In the genomic region with DNA sequence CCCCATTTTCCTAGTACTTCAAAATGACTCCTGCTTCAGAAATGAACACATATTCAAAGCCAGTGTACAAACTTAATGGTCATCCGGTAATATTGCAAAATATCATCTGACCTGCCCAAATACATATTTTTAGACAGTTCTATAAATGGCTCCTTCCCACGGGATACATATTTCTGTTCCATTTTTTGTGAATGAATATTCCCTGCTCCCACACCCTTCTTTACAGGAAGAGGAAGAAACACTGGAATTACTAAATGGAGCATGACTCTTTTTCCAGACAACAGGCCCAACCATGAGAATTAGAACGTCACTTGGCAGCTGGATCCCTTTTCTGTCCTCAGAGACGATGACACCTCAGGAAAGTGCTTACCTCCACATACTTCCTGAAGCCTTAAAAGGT, we compare ENCODE assay signal across 12 cellular contexts. TPM values are rescaled to one million over a fixed set of nuclear protein-coding genes. Genes with fewer than 3 reads are reported as not detected.
DNase-seq lines count a peak whose midpoint lies in the region; ATAC-seq and TF ChIP-seq lines count a peak whose summit lies in the region.
"Had no signal": no experiment of that assay in that cellular context is flagged by ENCODE, and none has a peak within 500 bp of the region (broad histone marks: within the 10 kb centered on the region; RNA-seq: fewer than 3 reads in every experiment).

No MANE protein-coding gene starts in this region.

- no peak for ATAC-seq in activated naive CD8-positive, alpha-beta T cell treated with anti-CD3 and anti-CD28 coated beads, Interleukin-2, amount 50 U/mL, for 24 hours
- ATAC-seq in HG02610 (IDR thresholded peaks at IDR 0.05; ENCODE audit: unreplicated experiment) = no peak
- ATAC-seq: stimulated activated naive CD8-positive, alpha-beta T cell treated with anti-CD3 and anti-CD28 coated beads, Interleukin-15, Interleukin-2, amounts not matched to agents 100 U/mL and 50 U/mL, for 24 hours had no signal

- no peak for DNase-seq in activated naive CD8-positive, alpha-beta T cell treated with anti-CD3 and anti-CD28 coated beads, Interleukin-2, amount 50 U/mL, for 24 hours
- no peak for DNase-seq in activated naive CD8-positive, alpha-beta T cell treated with anti-CD3 and anti-CD28 coated beads for 36 hours
- DNase-seq in epithelial cell of esophagus (ENCODE audit: low read depth) (peak; percentile 92), mesothelial cell of epicardium (ENCODE audit: low spot score in 2 of 2, unreplicated experiment in 2 of 2) (no peak), BE2C (no peak), epidermal melanocyte (ENCODE audit: insufficient read length, low spot score) (no peak), activated gamma-delta T cell treated with Interleukin-2 at 50 U/mL for 16 hours (no peak)
- DNase-seq: activated CD4-positive, alpha-beta T cell treated with anti-CD3 and anti-CD28 coated beads, Interleukin-2, amount 10 ng/mL, durations not matched to agents 7 days and 5 days; stimulated activated naive CD8-positive, alpha-beta T cell treated with anti-CD3 and anti-CD28 coated beads, Interleukin-15, Interleukin-2, amounts not matched to agents 100 U/mL and 50 U/mL, for 24 hours had no signal

- no peaks in the 10 kb centered on the region; the same call in 1 of the 2 replicates for H3K4me1 ChIP-seq in BE2C

- no peak for TF ChIP-seq CTCF in epithelial cell of esophagus (IDR thresholded peaks at IDR 0.05; ENCODE audit: insufficient read depth, low read depth, low read length, missing control alignments)
- TF ChIP-seq CTCF in mesothelial cell of epicardium (IDR thresholded peaks at IDR 0.05; ENCODE audit: unreplicated experiment) = no peak
- no peak for TF ChIP-seq CTCF in BE2C (IDR thresholded peaks at IDR 0.05; ENCODE audit: low read depth, low read length)

- peaks cover 16% of the 10 kb centered on the region for H3K9me3 Mint-ChIP-seq in activated naive CD8-positive, alpha-beta T cell treated with anti-CD3 and anti-CD28 coated beads, Interleukin-2, amount 50 U/mL, for 24 hours
- peaks cover 11% of the 10 kb centered on the region for H3K9me3 Mint-ChIP-seq in activated naive CD8-positive, alpha-beta T cell treated with anti-CD3 and anti-CD28 coated beads for 36 hours
- peaks cover 13% of the 10 kb centered on the region for H3K9me3 Mint-ChIP-seq in mesothelial cell of epicardium
- H3K9me3 Mint-ChIP-seq: IgD-negative memory B cell had no signal

- H3K27me3 ChIP-seq in BE2C = no peaks in the 10 kb centered on the region
- H3K27me3 ChIP-seq: BLaER1 treated with 17β-estradiol and CSF1 and Interleukin-3, amounts not matched to agents 10 nM and 100 nM had no signal

- H3K27ac Mint-ChIP-seq in activated naive CD8-positive, alpha-beta T cell treated with anti-CD3 and anti-CD28 coated beads, Interleukin-2, amount 50 U/mL, for 24 hours = peak overlapping the region; percentile 12
- no peak overlapping the region for H3K27ac Mint-ChIP-seq in activated naive CD8-positive, alpha-beta T cell treated with anti-CD3 and anti-CD28 coated beads for 36 hours
- H3K27ac Mint-ChIP-seq in mesothelial cell of epicardium = peak overlapping the region; percentile 69
- H3K27ac Mint-ChIP-seq: activated CD4-positive, alpha-beta T cell treated with anti-CD3 and anti-CD28 coated beads, Interleukin-2, amount 10 ng/mL, durations not matched to agents 7 days and 5 days; IgD-negative memory B cell had no signal

- no peaks in the 10 kb centered on the region for H3K36me3 Mint-ChIP-seq in activated naive CD8-positive, alpha-beta T cell treated with anti-CD3 and anti-CD28 coated beads, Interleukin-2, amount 50 U/mL, for 24 hours (ENCODE audit: low read depth)
- H3K36me3 Mint-ChIP-seq in activated naive CD8-positive, alpha-beta T cell treated with anti-CD3 and anti-CD28 coated beads for 36 hours = peaks cover 3% of the 10 kb centered on the region
- no peaks in the 10 kb centered on the region for H3K36me3 Mint-ChIP-seq in mesothelial cell of epicardium
- H3K36me3 Mint-ChIP-seq: IgD-negative memory B cell had no signal

- H3K36me3 ChIP-seq in BE2C = no peaks in the 10 kb centered on the region
- H3K36me3 ChIP-seq: BLaER1 treated with 17β-estradiol and CSF1 and Interleukin-3, amounts not matched to agents 10 nM and 100 nM had no signal

- no peaks in the 10 kb centered on the region for H3K9me3 ChIP-seq in BE2C
- H3K9me3 ChIP-seq: BLaER1 treated with 17β-estradiol and CSF1 and Interleukin-3, amounts not matched to agents 10 nM and 100 nM had no signal

- H3K4me3 Mint-ChIP-seq in activated naive CD8-positive, alpha-beta T cell treated with anti-CD3 and anti-CD28 coated beads, Interleukin-2, amount 50 U/mL, for 24 hours = no peak overlapping the region
- no peak overlapping the region for H3K4me3 Mint-ChIP-seq in activated naive CD8-positive, alpha-beta T cell treated with anti-CD3 and anti-CD28 coated beads for 36 hours
- H3K4me3 Mint-ChIP-seq in mesothelial cell of epicardium = no peak overlapping the region
- H3K4me3 Mint-ChIP-seq: activated CD4-positive, alpha-beta T cell treated with anti-CD3 and anti-CD28 coated beads, Interleukin-2, amount 10 ng/mL, durations not matched to agents 7 days and 5 days; IgD-negative memory B cell had no signal

- H3K4me3 ChIP-seq in epithelial cell of esophagus (ENCODE audit: low read length) = no peak overlapping the region
- H3K4me3 ChIP-seq in BE2C (ENCODE audit: low read depth, low read length) = no peak overlapping the region

- peaks cover 12% of the 10 kb centered on the region for H3K4me1 Mint-ChIP-seq in activated naive CD8-positive, alpha-beta T cell treated with anti-CD3 and anti-CD28 coated beads, Interleukin-2, amount 50 U/mL, for 24 hours
- H3K4me1 Mint-ChIP-seq in activated naive CD8-positive, alpha-beta T cell treated with anti-CD3 and anti-CD28 coated beads for 36 hours = peaks cover 11% of the 10 kb centered on the region
- peaks cover 13% of the 10 kb centered on the region for H3K4me1 Mint-ChIP-seq in mesothelial cell of epicardium

- no peaks in the 10 kb centered on the region for H3K27me3 Mint-ChIP-seq in activated naive CD8-positive, alpha-beta T cell treated with anti-CD3 and anti-CD28 coated beads, Interleukin-2, amount 50 U/mL, for 24 hours
- H3K27me3 Mint-ChIP-seq in activated naive CD8-positive, alpha-beta T cell treated with anti-CD3 and anti-CD28 coated beads for 36 hours = no peaks in the 10 kb centered on the region
- H3K27me3 Mint-ChIP-seq in mesothelial cell of epicardium (ENCODE audit: low read depth) = no peaks in the 10 kb centered on the region
- H3K27me3 Mint-ChIP-seq: activated CD4-positive, alpha-beta T cell treated with anti-CD3 and anti-CD28 coated beads, Interleukin-2, amount 10 ng/mL, durations not matched to agents 7 days and 5 days; IgD-negative memory B cell had no signal

RNA-seq across cellular contexts. Expression of gene CBLB, which starts 38.0 kb away (rescaled TPM):
- 10 to 100 TPM; 95.1 to 97.3 TPM for total RNA-seq in activated naive CD8-positive, alpha-beta T cell treated with anti-CD3 and anti-CD28 coated beads for 36 hours
- total RNA-seq in mesothelial cell of epicardium = 101 to 116 TPM (median 108 TPM) in 3 replicates
- polyA plus RNA-seq in BE2C (2012; ENCODE audit: insufficient read depth, insufficient read length, low read depth) = 16.5 TPM
